Comparison of ENCODE assay signal across 14 cellular contexts in genomic region chr1:10555635-10556429, GRCh38.
DNase-seq lines count a peak whose midpoint lies in the region; ATAC-seq and TF ChIP-seq lines count a peak whose summit lies in the region.
"Had no signal": no experiment of that assay in that cellular context is flagged by ENCODE, and none has a peak within 500 bp of the region (broad histone marks: within the 10 kb centered on the region; RNA-seq: fewer than 3 reads in every experiment).

No MANE protein-coding gene starts in this region.

- no peaks in the 10 kb centered on the region for H3K79me2 ChIP-seq in trophoblast cell (ENCODE audit: control insufficient read depth, insufficient read depth, low read length, poor library complexity)

- in situ Hi-C loops in ACHN (cut with HindIII; ENCODE audit: low pct_ligation_motif_present, low pct_unique_long_range_greater_than_20kb, low sequenced_read_pairs): no loop called here

- no peaks in the 10 kb centered on the region for H3K79me1 ChIP-seq in trophoblast cell (ENCODE audit: low read length)

- no CpG with 5 or more reads among the region's 20 CpGs for WGBS in trophoblast cell (ENCODE audit: extremely low coverage, insufficient coverage, insufficient read length)

- H4K8ac ChIP-seq in trophoblast cell (ENCODE audit: low read depth, low read length): no peak overlapping the region

- H3K23ac ChIP-seq in trophoblast cell (ENCODE audit: low read length): no peak overlapping the region

- no peak overlapping the region for H2AFZ ChIP-seq in trophoblast cell (ENCODE audit: insufficient read depth, low read length, poor library complexity)
- H2AFZ ChIP-seq: GM23248 had no signal

- H3K27ac ChIP-seq in foreskin keratinocyte: no peak overlapping the region
- H3K27ac ChIP-seq in trophoblast cell (ENCODE audit: low read depth, low read length): peak overlapping the region; percentile 29
- H3K27ac ChIP-seq: ascending aorta, GM23248, SJCRH30 had no signal

- H2BK12ac ChIP-seq in trophoblast cell (ENCODE audit: low read length): no peak overlapping the region

- H3K9ac ChIP-seq in trophoblast cell (ENCODE audit: low read length): no peak overlapping the region
- H3K9ac ChIP-seq: GM23248 had no signal

- no peak for TF ChIP-seq CTCF in foreskin keratinocyte (conservative IDR thresholded peaks at IDR 0.05)

- H2BK5ac ChIP-seq in trophoblast cell (ENCODE audit: low read depth, low read length, poor library complexity): no peak overlapping the region

- no peak overlapping the region for H3K4me3 ChIP-seq in trophoblast cell (ENCODE audit: low read depth, low read length)
- H3K4me3 ChIP-seq: ascending aorta, GM23248, SJCRH30 had no signal

- H3K4ac ChIP-seq in trophoblast cell (ENCODE audit: low read depth, low read length): no peak overlapping the region

- no peaks in the 10 kb centered on the region for H3K9me3 ChIP-seq in trophoblast cell (ENCODE audit: insufficient read depth, low read depth, low read length)
- H3K9me3 ChIP-seq: ascending aorta, SJCRH30 had no signal

- H3K4me2 ChIP-seq in trophoblast cell (ENCODE audit: low read length): peak overlapping the region; percentile 5

- H3K18ac ChIP-seq in trophoblast cell (ENCODE audit: low read length): peak overlapping the region; percentile 0

- H3K27me3 ChIP-seq in foreskin keratinocyte: no peaks in the 10 kb centered on the region
- H3K27me3 ChIP-seq in trophoblast cell (ENCODE audit: insufficient read depth, low read length): no peaks in the 10 kb centered on the region
- H3K27me3 ChIP-seq: ascending aorta, SJCRH30 had no signal

- H2BK120ac ChIP-seq in trophoblast cell (ENCODE audit: insufficient read depth, low read length, poor library complexity): no peak overlapping the region

- H3K36me3 ChIP-seq in trophoblast cell (ENCODE audit: control insufficient read depth in 1 of 2, insufficient read depth in 2 of 2, low read length in 2 of 2): no peaks in the 10 kb centered on the region
- H3K36me3 ChIP-seq: ascending aorta, SJCRH30 had no signal

- H2AK5ac ChIP-seq in trophoblast cell (ENCODE audit: low read length): no peak overlapping the region

- H4K91ac ChIP-seq in trophoblast cell (ENCODE audit: low read depth, low read length): no peak overlapping the region

- DNase-seq in NCI-H510A (lab: John Stamatoyannopoulos, UW): peak; percentile 83
- peak; percentile 37 to 61 for DNase-seq in foreskin keratinocyte
- peak; percentile 95 to 98 for DNase-seq in trophoblast cell
- no peak for DNase-seq in activated CD4-positive, alpha-beta T cell treated with anti-CD3 and anti-CD28 coated beads, Interleukin-2, amount 50 U/mL, for 1 hour
- no peak for DNase-seq in occipital lobe (lab: John Stamatoyannopoulos, UW)
- no peak for DNase-seq in T-helper 2 cell
- DNase-seq in ACHN: no peak
- DNase-seq: activated CD4-positive, alpha-beta T cell treated with anti-CD3 and anti-CD28 coated beads, Interleukin-2, amount 50 U/mL, for 48 hours; erythroblast; GM23248; NCI-H2081 treated with DMSO at 0.1 percent for 48 hours had no signal

- no peak overlapping the region for H4K12ac ChIP-seq in trophoblast cell (ENCODE audit: low read depth, low read length)

- no peak overlapping the region for H3K14ac ChIP-seq in trophoblast cell (ENCODE audit: low read length)

- H3K4me1 ChIP-seq in foreskin keratinocyte (no peaks in the 10 kb centered on the region), trophoblast cell (ENCODE audit: control insufficient read depth in 1 of 2, insufficient read depth in 2 of 2, low read length in 2 of 2) (peaks cover 8 to 10% of the 10 kb centered on the region in 2 experiments)
- H3K4me1 ChIP-seq: ascending aorta had no signal

- peak; percentile 52 for ATAC-seq in GM18861 (IDR thresholded peaks at IDR 0.05; ENCODE audit: unreplicated experiment)
- ATAC-seq in foreskin keratinocyte: peak; percentile 24

Comparison
In these comparisons a context has a peak if more than half of its experiments do, and no peak if none do; other contexts are left out.
1. DNase-seq: peak in NCI-H510A (single experiment), foreskin keratinocyte (2 of 2) and trophoblast cell (2 of 2); none in activated CD4-positive, alpha-beta T cell treated with anti-CD3 and anti-CD28 coated beads, Interleukin-2, amount 50 U/mL, for 1 hour (single experiment), occipital lobe (single experiment), T-helper 2 cell (0 of 5) and ACHN (single experiment).